ENCODE assay signal across 8 cellular contexts in genomic region chr7:66739953-66740301, GRCh38. TPM values are rescaled to one million over a fixed set of nuclear protein-coding genes. Genes with fewer than 3 reads are reported as not detected.
DNase-seq lines count a peak whose midpoint lies in the region; ATAC-seq, FAIRE-seq and TF ChIP-seq lines count a peak whose summit lies in the region.

No MANE protein-coding gene starts in this region.

- no peak for FAIRE-seq in GM12892 (lab: Jason Lieb, UNC)

- TF ChIP-seq CTCF in C4-2B (conservative IDR thresholded peaks at IDR 0.05), result no peak

- peaks cover 37% of the 10 kb centered on the region for H3K4me1 Mint-ChIP-seq in activated naive CD8-positive, alpha-beta T cell (ENCODE audit: low read depth)

- no peaks in the 10 kb centered on the region for H3K27me3 Mint-ChIP-seq in activated naive CD8-positive, alpha-beta T cell

- H3K27ac Mint-ChIP-seq in activated naive CD8-positive, alpha-beta T cell, result peak overlapping the region; percentile 88

- H3K36me3 Mint-ChIP-seq in activated naive CD8-positive, alpha-beta T cell, result peaks cover 11% of the 10 kb centered on the region

- DNase-seq in GM12892 (ENCODE audit: insufficient read length) (no peak), NCI-H1694 (lab: John Stamatoyannopoulos, UW) (no peak)
- DNase-seq in stimulated activated CD4-positive, alpha-beta T cell treated with anti-CD3 and anti-CD28 coated beads, Interleukin-2, amount 100 ng/mL, for 24 hours, result no peak

- peak; percentile 1 for ATAC-seq in HG02840 (IDR thresholded peaks at IDR 0.05; ENCODE audit: low FRiP score, unreplicated experiment)

- peaks cover 6% of the 10 kb centered on the region for H3K9me3 Mint-ChIP-seq in activated naive CD8-positive, alpha-beta T cell (ENCODE audit: low read depth)

- peak overlapping the region; percentile 85 for H3K27ac ChIP-seq in C4-2B
- H3K27ac ChIP-seq in layer of hippocampus (ENCODE audit: low read depth, low read length), result peak overlapping the region; percentile 91
- peak overlapping the region; percentile 89 for H3K27ac ChIP-seq in temporal lobe (ENCODE audit: low read depth, low read length)

- H3K4me3 Mint-ChIP-seq in activated naive CD8-positive, alpha-beta T cell, result peak overlapping the region; percentile 93

- no peak for TF ChIP-seq POLR2A in GM12892 (IDR thresholded peaks at IDR 0.05; ENCODE audit: low read depth, low read length)

- H3K27me3 ChIP-seq in layer of hippocampus (ENCODE audit: control insufficient read depth, insufficient read depth, low read length), result no peaks in the 10 kb centered on the region

RNA-seq across cellular contexts. Expression of gene RABGEF1, which starts 0.6 kb away (rescaled TPM):
- total RNA-seq in temporal lobe, result 32.5 TPM
- polyA plus RNA-seq in GM12892 (2012; ENCODE audit: missing spikeins), result 24.2 TPM
